Comparison of ENCODE assay signal across 1 cellular context in the genomic region with DNA sequence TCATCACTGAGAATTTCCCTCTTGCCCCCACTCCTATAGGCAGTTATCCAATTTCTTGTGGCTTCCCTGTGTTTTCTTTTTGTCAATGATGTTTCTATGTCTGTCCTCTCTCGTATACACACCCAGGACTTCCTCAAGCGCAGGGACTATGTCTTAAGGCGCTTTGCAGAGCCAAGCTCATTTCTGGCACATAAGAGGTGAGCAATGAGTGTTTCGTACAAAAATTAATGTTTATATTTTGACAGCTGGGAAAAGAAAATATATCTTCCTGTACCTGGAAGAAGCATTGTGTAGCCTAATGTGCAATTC.
TF ChIP-seq lines count a peak whose summit lies in the region.

No MANE protein-coding gene starts in this region.

TF ChIP-seq in H1, 55 proteins besides CTCF, POLR2A, EP300 and RAD21:
- no peak for TF ChIP-seq CHD1 (IDR thresholded peaks at IDR 0.05; ENCODE audit: low read depth, low read length)
- no peak for TF ChIP-seq ASH2L (IDR thresholded peaks at IDR 0.05; ENCODE audit: low read length)
- no peak for TF ChIP-seq CTBP2 (IDR thresholded peaks at IDR 0.05; ENCODE audit: borderline replicate concordance, insufficient read depth, insufficient read length, low read length)
- no peak for TF ChIP-seq POU5F1 (IDR thresholded peaks at IDR 0.05; ENCODE audit: low read depth, low read length)
- no peak for TF ChIP-seq SP4 (IDR thresholded peaks at IDR 0.05; ENCODE audit: low read length)
- no peak for TF ChIP-seq SUZ12 (IDR thresholded peaks at IDR 0.05; ENCODE audit: low read length)
- TF ChIP-seq, protein P1, sequence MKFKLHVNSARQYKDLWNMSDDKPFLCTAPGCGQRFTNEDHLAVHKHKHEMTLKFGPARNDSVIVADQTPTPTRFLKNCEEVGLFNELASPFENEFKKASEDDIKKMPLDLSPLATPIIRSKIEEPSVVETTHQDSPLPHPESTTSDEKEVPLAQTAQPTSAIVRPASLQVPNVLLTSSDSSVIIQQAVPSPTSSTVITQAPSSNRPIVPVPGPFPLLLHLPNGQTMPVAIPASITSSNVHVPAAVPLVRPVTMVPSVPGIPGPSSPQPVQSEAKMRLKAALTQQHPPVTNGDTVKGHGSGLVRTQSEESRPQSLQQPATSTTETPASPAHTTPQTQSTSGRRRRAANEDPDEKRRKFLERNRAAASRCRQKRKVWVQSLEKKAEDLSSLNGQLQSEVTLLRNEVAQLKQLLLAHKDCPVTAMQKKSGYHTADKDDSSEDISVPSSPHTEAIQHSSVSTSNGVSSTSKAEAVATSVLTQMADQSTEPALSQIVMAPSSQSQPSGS (IDR thresholded peaks at IDR 0.05; ENCODE audit: low read length) = no peak
- TF ChIP-seq HDAC2 (IDR thresholded peaks at IDR 0.05; ENCODE audit: borderline replicate concordance in 1 of 2, low read depth in 2 of 2, low read length in 2 of 2) = no peak
- no peak for TF ChIP-seq CHD2 (IDR thresholded peaks at IDR 0.05; ENCODE audit: low read length)
- TF ChIP-seq SRF (IDR thresholded peaks at IDR 0.05; ENCODE audit: low read depth, low read length) = no peak
- no peak for TF ChIP-seq TCF12 (IDR thresholded peaks at IDR 0.05; ENCODE audit: low read depth, low read length)
- TF ChIP-seq SIN3A (conservative IDR thresholded peaks at IDR 0.05 in 1 of 2, IDR thresholded peaks at IDR 0.05 in 1 of 2; ENCODE audit: low read depth in 1 of 2, low read length in 2 of 2) = no peak
- TF ChIP-seq KDM5A (IDR thresholded peaks at IDR 0.05; ENCODE audit: low read length) = no peak
- no peak for TF ChIP-seq GABPA (IDR thresholded peaks at IDR 0.05; ENCODE audit: borderline replicate concordance, insufficient read depth, low read length)
- TF ChIP-seq TAF7 (optimal IDR thresholded peaks at IDR 0.05; ENCODE audit: borderline replicate concordance, low read depth, low read length) = no peak
- TF ChIP-seq KDM4A (IDR thresholded peaks at IDR 0.05; ENCODE audit: low read depth, low read length, severe bottlenecking) = no peak
- no peak for TF ChIP-seq MAFK (IDR thresholded peaks at IDR 0.05; ENCODE audit: low read depth, low read length)
TF ChIP-seq in H1: peak in this region for 0.
